14 cellular contexts compared by ENCODE assay signal in genomic region chr2:11698009-11698922, GRCh38. TPM values are rescaled to one million over a fixed set of nuclear protein-coding genes. Genes with fewer than 3 reads are reported as not detected.
DNase-seq lines count a peak whose midpoint lies in the region; ATAC-seq and TF ChIP-seq lines count a peak whose summit lies in the region.
"Had no signal": no experiment of that assay in that cellular context is flagged by ENCODE, and none has a peak within 500 bp of the region (broad histone marks: within the 10 kb centered on the region; RNA-seq: fewer than 3 reads in every experiment).

No MANE protein-coding gene starts in this region.

- H3K4me1 ChIP-seq in GM23248 (ENCODE audit: insufficient read depth): peaks cover 21% of the 10 kb centered on the region
- peaks cover 0 to 21% of the 10 kb centered on the region in 2 donors for H3K4me1 ChIP-seq in adrenal gland (replicated peaks in 1 of 2)
- H3K4me1 ChIP-seq in hepatocyte (ENCODE audit: insufficient read depth): peaks cover 13% of the 10 kb centered on the region
- peaks cover 29 to 51% (median 45%) of the 10 kb centered on the region in 3 donors for H3K4me1 ChIP-seq in skeletal muscle tissue (ENCODE audit: control insufficient read depth in 3 of 3, insufficient read depth in 3 of 3, low read length in 3 of 3)

- ATAC-seq in HG03354 (IDR thresholded peaks at IDR 0.05; ENCODE audit: poor library complexity, severe bottlenecking, unreplicated experiment): no peak
- ATAC-seq: activated CD4-positive, CD25-positive, alpha-beta regulatory T cell treated with anti-CD3 and anti-CD28 coated beads, Interleukin-2, amount 50 U/mL, for 24 hours had no signal

- H3K27ac ChIP-seq in GM23248: peak overlapping the region; percentile 78
- peak overlapping the region in 2 of 5 donors; percentile 78 to 85 for H3K27ac ChIP-seq in adrenal gland
- H3K27ac ChIP-seq in hepatocyte: peak overlapping the region; percentile 89
- H3K27ac ChIP-seq in skeletal muscle tissue (ENCODE audit: low read depth, low read length): peak overlapping the region; percentile 89
- no peak overlapping the region for H3K27ac ChIP-seq in WERI-Rb-1

- intact Hi-C loops in adrenal gland (cut with DNase I): loop anchor here (5.0 to 10.0 kb wide), 2 partner anchors 44 to 47 kb away; partner anchors contain the start of gene LPIN1 (in 1 of the 2)

- H3K4me2 ChIP-seq in GM23248 (ENCODE audit: unreplicated experiment): peak overlapping the region; percentile 10
- H3K4me2 ChIP-seq in hepatocyte: no peak overlapping the region

- no peaks in the 10 kb centered on the region for H3K4me1 Mint-ChIP-seq in mesothelial cell of epicardium

- no peaks in the 10 kb centered on the region; the same call in 1 of the 2 replicates for H3F3A ChIP-seq in GM23248 (ENCODE audit: insufficient read depth)

- WGBS in GM23248 (ENCODE audit: low coverage in 1 of 2, low lambda C conversion rate in 2 of 2, missing lambda C conversion rate in 2 of 2), 2 experiments: 19 to 21% methylated on average over 24 of the region's 24 CpGs
- 60 to 79% (median 71%) methylated on average over 17 to 24 of the region's 24 CpGs for WGBS in adrenal gland, 4 donors
- 58% methylated on average over 24 of the region's 24 CpGs for WGBS in hepatocyte (ENCODE audit: low lambda C conversion rate, missing lambda C conversion rate)

- H3K9me3 ChIP-seq in GM23248 (ENCODE audit: low read depth) (no peaks in the 10 kb centered on the region), adrenal gland (replicated peaks in 1 of 3) (no peaks in the 10 kb centered on the region), hepatocyte (ENCODE audit: low read depth) (no peaks in the 10 kb centered on the region), skeletal muscle tissue (ENCODE audit: control insufficient read depth in 3 of 3, low read length in 3 of 3) (no peaks in the 10 kb centered on the region), WERI-Rb-1 (ENCODE audit: severe bottlenecking) (no peaks in the 10 kb centered on the region)

- no peaks in the 10 kb centered on the region for H3K9me3 Mint-ChIP-seq in mesothelial cell of epicardium
- H3K9me3 Mint-ChIP-seq: activated naive CD8-positive, alpha-beta T cell treated with anti-CD3 and anti-CD28 coated beads for 36 hours; stimulated activated naive B cell treated with anti-CD40 and anti-IgM and Interleukin-4, amounts not matched to agents 10 μg/mL and 1 μg/mL and 100 μg/mL, for 72 hours had no signal

- H3K79me2 ChIP-seq in GM23248 (ENCODE audit: insufficient read depth) (no peaks in the 10 kb centered on the region), hepatocyte (no peaks in the 10 kb centered on the region)

- H2AFZ ChIP-seq in GM23248 (peak overlapping the region; percentile 67), hepatocyte (no peak overlapping the region)

- no peaks in the 10 kb centered on the region for H3K36me3 Mint-ChIP-seq in mesothelial cell of epicardium
- H3K36me3 Mint-ChIP-seq: activated naive CD8-positive, alpha-beta T cell treated with anti-CD3 and anti-CD28 coated beads for 36 hours; stimulated activated naive B cell treated with anti-CD40 and anti-IgM and Interleukin-4, amounts not matched to agents 10 μg/mL and 1 μg/mL and 100 μg/mL, for 72 hours had no signal

- in situ Hi-C loops in GM23248 (cut with MboI): no loop called here

- H3K36me3 ChIP-seq in GM23248 (ENCODE audit: low read depth) (no peaks in the 10 kb centered on the region), adrenal gland (replicated peaks in 1 of 2) (no peaks in the 10 kb centered on the region), hepatocyte (replicated peaks; ENCODE audit: insufficient read depth, low read depth) (no peaks in the 10 kb centered on the region), skeletal muscle tissue (ENCODE audit: control insufficient read depth in 3 of 3, insufficient read depth in 3 of 3, low read length in 3 of 3) (no peaks in the 10 kb centered on the region), WERI-Rb-1 (no peaks in the 10 kb centered on the region)

- H3K27me3 ChIP-seq in GM23248 (replicated peaks; ENCODE audit: insufficient read depth) (no peaks in the 10 kb centered on the region), adrenal gland (no peaks in the 10 kb centered on the region), hepatocyte (no peaks in the 10 kb centered on the region), skeletal muscle tissue (ENCODE audit: control insufficient read depth in 3 of 3, insufficient read depth in 3 of 3, low read length in 3 of 3) (no peaks in the 10 kb centered on the region), WERI-Rb-1 (ENCODE audit: insufficient read depth, low read depth, severe bottlenecking) (no peaks in the 10 kb centered on the region)

- H3K9me2 ChIP-seq in GM23248 (ENCODE audit: insufficient read depth) (no peaks in the 10 kb centered on the region), hepatocyte (replicated peaks; ENCODE audit: insufficient read depth) (no peaks in the 10 kb centered on the region)

- H3K4me3 ChIP-seq in GM23248: no peak overlapping the region
- H3K4me3 ChIP-seq in adrenal gland: no peak overlapping the region
- no peak overlapping the region for H3K4me3 ChIP-seq in hepatocyte
- peak overlapping the region; percentile 49 to 68 (median 61) for H3K4me3 ChIP-seq in skeletal muscle tissue (ENCODE audit: low read length in 3 of 3)
- no peak overlapping the region for H3K4me3 ChIP-seq in WERI-Rb-1 (ENCODE audit: low read depth, low read length)

- TF ChIP-seq POLR2A in adrenal gland (IDR thresholded peaks at IDR 0.05): no peak

- TF ChIP-seq CTCF in adrenal gland (IDR thresholded peaks at IDR 0.05): peak in 1 of 6 experiments; percentile 16
- TF ChIP-seq CTCF in hepatocyte (IDR thresholded peaks at IDR 0.05; ENCODE audit: poor library complexity): no peak
- TF ChIP-seq CTCF in mesothelial cell of epicardium (IDR thresholded peaks at IDR 0.05; ENCODE audit: unreplicated experiment): no peak
- no peak for TF ChIP-seq CTCF in WERI-Rb-1 (IDR thresholded peaks at IDR 0.05; ENCODE audit: low read depth, low read length)

- H4K20me1 ChIP-seq in GM23248 (ENCODE audit: insufficient read depth) (no peaks in the 10 kb centered on the region), hepatocyte (ENCODE audit: insufficient read depth, poor library complexity, severe bottlenecking) (no peaks in the 10 kb centered on the region)

- H3K9ac ChIP-seq in GM23248: peak overlapping the region; percentile 40
- peak overlapping the region; percentile 57 to 79 (median 67) for H3K9ac ChIP-seq in skeletal muscle tissue (ENCODE audit: low read depth in 1 of 3, low read length in 3 of 3)

- H3K27me3 Mint-ChIP-seq in mesothelial cell of epicardium (ENCODE audit: low read depth): no peaks in the 10 kb centered on the region

- H3K4me3 Mint-ChIP-seq in mesothelial cell of epicardium: no peak overlapping the region
- H3K4me3 Mint-ChIP-seq: activated naive CD8-positive, alpha-beta T cell treated with anti-CD3 and anti-CD28 coated beads for 36 hours; stimulated activated naive B cell treated with anti-CD40 and anti-IgM and Interleukin-4, amounts not matched to agents 10 μg/mL and 1 μg/mL and 100 μg/mL, for 72 hours had no signal

- no peak overlapping the region for H3K27ac Mint-ChIP-seq in mesothelial cell of epicardium
- H3K27ac Mint-ChIP-seq: activated naive CD8-positive, alpha-beta T cell treated with anti-CD3 and anti-CD28 coated beads for 36 hours; progenitor cell of endocrine pancreas; stimulated activated naive B cell treated with anti-CD40 and anti-IgM and Interleukin-4, amounts not matched to agents 10 μg/mL and 1 μg/mL and 100 μg/mL, for 72 hours had no signal

- DNase-seq in GM23248 (peak; percentile 88), adrenal gland (peak in 5 of 7 donors; percentile 38 to 82 (median 41)), hepatocyte (ENCODE audit: low spot score) (peak; percentile 72), NCI-H345 (lab: John Stamatoyannopoulos, UW) (no peak), mesothelial cell of epicardium (ENCODE audit: low spot score in 2 of 2, unreplicated experiment in 2 of 2) (no peak), WERI-Rb-1 (no peak)
- DNase-seq: activated naive CD8-positive, alpha-beta T cell treated with anti-CD3 and anti-CD28 coated beads for 36 hours; DND-41; stimulated activated naive B cell treated with anti-CD40 and anti-IgM and Interleukin-4, amounts not matched to agents 10 μg/mL and 1 μg/mL and 100 μg/mL, for 72 hours had no signal

RNA-seq across cellular contexts. Expression of gene NTSR2, which starts 28.3 kb away (rescaled TPM):
- not detected in 2 replicates for total RNA-seq in GM23248 (2014; rRNA removed; shearing (Covaris generic))
- polyA plus RNA-seq in GM23248 (2016; fragmentation: Nextera tagmentation; extraction: Ambion mirVana) (not detected in 2 replicates), adrenal gland (1 to 10 TPM in 2 of 3 donors, under 1 TPM in 1; 0.16 to 3.0 (median 2.1) TPM), hepatocyte (0.28 TPM in 1 of 2 replicates, not detected in the other)
- total RNA-seq in adrenal gland (10 to 100 TPM in 1 of 8 donors, 1 to 10 TPM in 4, under 1 TPM in 3; 0.35 to 10.3 (median 1.1) TPM), hepatocyte (not detected in 2 replicates), skeletal muscle tissue (not detected), mesothelial cell of epicardium (not detected in 3 replicates)
- total RNA-seq: activated naive CD8-positive, alpha-beta T cell treated with anti-CD3 and anti-CD28 coated beads for 36 hours; NCI-H460; progenitor cell of endocrine pancreas had no signal

RNA-seq across cellular contexts. Expression of gene LPIN1, which starts 48.2 kb away (rescaled TPM):
- total RNA-seq in GM23248 (2014; rRNA removed; shearing (Covaris generic)): 11.3 and 12.6 TPM in 2 replicates
- polyA plus RNA-seq in GM23248 (2016; fragmentation: Nextera tagmentation; extraction: Ambion mirVana) (9.9 and 11.2 TPM in 2 replicates), adrenal gland (10 to 100 TPM; 17.0 to 58.3 (median 23.3) TPM), hepatocyte (34.5 and 45.8 TPM in 2 replicates)
- total RNA-seq in adrenal gland (10 to 100 TPM; 19.9 to 53.4 (median 36.8) TPM), hepatocyte (35.3 and 42.6 TPM in 2 replicates), skeletal muscle tissue (18.8 TPM), mesothelial cell of epicardium (34.9 to 36.6 TPM (median 36.1 TPM) in 3 replicates)

Comparison
In these comparisons a context has a peak if more than half of its experiments do, and no peak if none do; other contexts are left out.
1. DNase-seq: peak in GM23248 (single experiment), adrenal gland (5 of 7) and hepatocyte (single experiment); none in NCI-H345 (single experiment), mesothelial cell of epicardium (0 of 2) and WERI-Rb-1 (single experiment).
2. H3K4me3 ChIP-seq: peak in skeletal muscle tissue (3 of 3); none in GM23248 (single experiment), adrenal gland (0 of 4), hepatocyte (single experiment) and WERI-Rb-1 (single experiment).